ENCODE assay signal across 17 cellular contexts in genomic region chr4:182427530-182427929, GRCh38.
DNase-seq lines count a peak whose midpoint lies in the region; ATAC-seq, FAIRE-seq and TF ChIP-seq lines count a peak whose summit lies in the region.
"Had no signal": no experiment of that assay in that cellular context is flagged by ENCODE, and none has a peak within 500 bp of the region (broad histone marks: within the 10 kb centered on the region; RNA-seq: fewer than 3 reads in every experiment).

No MANE protein-coding gene starts in this region.

- TF ChIP-seq CTCF in IMR-90 (conservative IDR thresholded peaks at IDR 0.05; ENCODE audit: low read depth, low read length) (no peak), brain (conservative IDR thresholded peaks at IDR 0.05) (no peak), fibroblast of pulmonary artery (IDR thresholded peaks at IDR 0.05; ENCODE audit: low read length, missing control alignments) (no peak), breast epithelium (IDR thresholded peaks at IDR 0.05) (no peak)

- TF ChIP-seq POLR2A in IMR-90 (IDR thresholded peaks at IDR 0.05; ENCODE audit: low read depth, low read length): no peak
- TF ChIP-seq POLR2A in breast epithelium (IDR thresholded peaks at IDR 0.05): no peak

- no TSS peak for BruUV-seq in IMR-90 (replicated peaks; lab: Mats Ljungman, UMichigan)

- H2BK15ac ChIP-seq in IMR-90 (ENCODE audit: low read depth, low read length): no peak overlapping the region

- H4K5ac ChIP-seq in IMR-90 (ENCODE audit: low read depth, low read length): no peak overlapping the region

- no peaks in the 10 kb centered on the region for H3K36me3 Mint-ChIP-seq in brain

- H3K9me1 ChIP-seq in IMR-90 (ENCODE audit: insufficient read depth, low read length): no peaks in the 10 kb centered on the region

- no peak overlapping the region for H3K56ac ChIP-seq in IMR-90 (ENCODE audit: extremely low read depth, insufficient read depth, low read length)

- POLR2A ChIA-PET in IMR-90 (lab: Charles Lee; ENCODE audit: unreplicated experiment): no interaction called here

- H2BK20ac ChIP-seq in IMR-90 (ENCODE audit: low read depth, low read length): no peak overlapping the region; the same call in 1 of the 2 replicates

- peaks cover 2% of the 10 kb centered on the region; the same call in 1 of the 2 replicates for H3K4me1 ChIP-seq in IMR-90 (ENCODE audit: control insufficient read depth, insufficient read depth, low read length)
- no peaks in the 10 kb centered on the region for H3K4me1 ChIP-seq in breast epithelium
- H3K4me1 ChIP-seq: BLaER1 treated with 17β-estradiol and CSF1 and Interleukin-3, amounts not matched to agents 10 nM and 100 nM; HAP-1 had no signal

- no peak overlapping the region for H2BK120ac ChIP-seq in IMR-90 (ENCODE audit: low read depth, low read length)

- peaks cover 22% of the 10 kb centered on the region for H3K4me1 Mint-ChIP-seq in brain

- H3K27ac Mint-ChIP-seq in brain: peak overlapping the region in 3 of 5 experiments; percentile 55 to 72 (median 59)

- no peak overlapping the region for H2BK5ac ChIP-seq in IMR-90 (ENCODE audit: low read depth, low read length, poor library complexity, severe bottlenecking)

- CTCF ChIA-PET in IMR-90 (lab: Yijun Ruan, JAX): no interaction called here

- in situ Hi-C loops in IMR-90 (cut with MboI; ENCODE audit: low sequenced_read_pairs): no loop called here

- H3K79me1 ChIP-seq in IMR-90 (ENCODE audit: low read depth in 1 of 2, low read length in 2 of 2): no peaks in the 10 kb centered on the region

- H2AK9ac ChIP-seq in IMR-90 (replicated peaks; ENCODE audit: low read depth, low read length, poor library complexity): no peak overlapping the region

- no peak for FAIRE-seq in GM19239 (lab: Jason Lieb, UNC)

- intact Hi-C loops in IMR-90 (cut with micrococcal nuclease) (no loop called here), breast epithelium (cut with DNase I; ENCODE audit: low total_unique reads) (no loop called here)

- H4K8ac ChIP-seq in IMR-90 (ENCODE audit: low read depth in 2 of 2, low read length in 2 of 2): no peak overlapping the region

- peak overlapping the region; percentile 37; the same call in 1 of the 2 replicates for H3K4me2 ChIP-seq in IMR-90 (ENCODE audit: low read depth, low read length)
- H3K4me2 ChIP-seq: BLaER1 treated with 17β-estradiol and CSF1 and Interleukin-3, amounts not matched to agents 10 nM and 100 nM; PC-9 had no signal

- ATAC-seq in IMR-90 (ENCODE audit: low read depth): peak; percentile 53
- ATAC-seq: Right ventricle myocardium inferior had no signal

- H2AFZ ChIP-seq in IMR-90 (replicated peaks; ENCODE audit: low read length, poor library complexity): no peak overlapping the region
- H2AFZ ChIP-seq: PC-9 had no signal

- H3K9me3 Mint-ChIP-seq in brain: no peaks in the 10 kb centered on the region

- no peak overlapping the region for H3K4me3 ChIP-seq in IMR-90 (ENCODE audit: insufficient read depth, low read depth, low read length)
- H3K4me3 ChIP-seq in fibroblast of pulmonary artery (replicated peaks; ENCODE audit: low read depth, low read length): no peak overlapping the region
- no peak overlapping the region for H3K4me3 ChIP-seq in skeletal muscle cell (ENCODE audit: low read depth, low read length)
- no peak overlapping the region for H3K4me3 ChIP-seq in breast epithelium
- H3K4me3 ChIP-seq: BLaER1 treated with 17β-estradiol and CSF1 and Interleukin-3, amounts not matched to agents 10 nM and 100 nM; HAP-1; PC-9; SK-N-MC had no signal

- no peak overlapping the region for H3K18ac ChIP-seq in IMR-90 (ENCODE audit: low read depth, low read length)

- H2AK5ac ChIP-seq in IMR-90 (ENCODE audit: low read depth, low read length): no peak overlapping the region

- H3K9ac ChIP-seq in IMR-90 (ENCODE audit: low read depth, low read length): no peak overlapping the region
- H3K9ac ChIP-seq: BLaER1 treated with 17β-estradiol and CSF1 and Interleukin-3, amounts not matched to agents 10 nM and 100 nM had no signal

- no peak overlapping the region for H4K91ac ChIP-seq in IMR-90 (ENCODE audit: insufficient read depth, low read depth, low read length)

- no peak overlapping the region for H3K4me3 Mint-ChIP-seq in brain

- dilution Hi-C loops in IMR-90 (cut with HindIII; ENCODE audit: low sequenced_read_pairs, unreplicated experiment): no loop called here

- peaks cover 3% of the 10 kb centered on the region for H3K27me3 Mint-ChIP-seq in brain

- H3K36me3 ChIP-seq in IMR-90 (ENCODE audit: control insufficient read depth, insufficient read depth, low read length) (no peaks in the 10 kb centered on the region), breast epithelium (no peaks in the 10 kb centered on the region)
- H3K36me3 ChIP-seq: BLaER1 treated with 17β-estradiol and CSF1 and Interleukin-3, amounts not matched to agents 10 nM and 100 nM; HAP-1 had no signal

- H3K27ac ChIP-seq in IMR-90 (ENCODE audit: insufficient read depth, low read length) (no peak overlapping the region), breast epithelium (no peak overlapping the region)
- H3K27ac ChIP-seq: BLaER1 treated with 17β-estradiol and CSF1 and Interleukin-3, amounts not matched to agents 10 nM and 100 nM; PC-9; SK-N-MC had no signal

- H4K20me1 ChIP-seq in IMR-90 (ENCODE audit: insufficient read depth, low read length): no peaks in the 10 kb centered on the region
- H4K20me1 ChIP-seq: BLaER1 treated with 17β-estradiol and CSF1 and Interleukin-3, amounts not matched to agents 10 nM and 100 nM had no signal

- H3K27me3 ChIP-seq in IMR-90 (ENCODE audit: control insufficient read depth, insufficient read depth, low read length) (no peaks in the 10 kb centered on the region), breast epithelium (no peaks in the 10 kb centered on the region)
- H3K27me3 ChIP-seq: BLaER1 treated with 17β-estradiol and CSF1 and Interleukin-3, amounts not matched to agents 10 nM and 100 nM had no signal

- no peak overlapping the region for H3K23ac ChIP-seq in IMR-90 (ENCODE audit: low read depth, low read length)

- DNase-seq in IMR-90 (peak; percentile 79), fibroblast of pulmonary artery (ENCODE audit: low read depth) (peak; percentile 28), skeletal muscle cell (ENCODE audit: low read depth) (peak; percentile 74), NCI-H2107 treated with DMSO at 0.1 percent for 48 hours (lab: John Stamatoyannopoulos, UW; ENCODE audit: unreplicated experiment) (no peak), GM19239 (ENCODE audit: insufficient read length, low spot score) (no peak), NCI-H1105 (lab: John Stamatoyannopoulos, UW) (no peak), breast epithelium (ENCODE audit: low spot score in 2 of 2) (no peak)
- DNase-seq: NCI-H1048, NCI-H187, NCI-H2171 treated with DMSO at 0.1 percent for 48 hours, NCI-H774, PC-9 had no signal

- H3K4ac ChIP-seq in IMR-90 (ENCODE audit: low read depth, low read length): no peak overlapping the region

- H3K9me3 ChIP-seq in IMR-90 (ENCODE audit: control insufficient read depth, insufficient read depth, low read length) (no peaks in the 10 kb centered on the region), breast epithelium (no peaks in the 10 kb centered on the region)
- H3K9me3 ChIP-seq: BLaER1 treated with 17β-estradiol and CSF1 and Interleukin-3, amounts not matched to agents 10 nM and 100 nM; HAP-1 had no signal

- WGBS in IMR-90 (ENCODE audit: extremely low coverage in 2 of 2, insufficient read length in 1 of 2), 2 experiments: no CpG with 5 or more reads among the region's 2 CpGs

- no peak overlapping the region for H3K14ac ChIP-seq in IMR-90 (replicated peaks; ENCODE audit: low read depth, low read length)

- TF ChIP-seq RAD21 in IMR-90 (IDR thresholded peaks at IDR 0.05; ENCODE audit: low read length): no peak

TF ChIP-seq in IMR-90, 13 proteins besides CTCF, POLR2A, EP300 and RAD21:
- TF ChIP-seq, protein P1, sequence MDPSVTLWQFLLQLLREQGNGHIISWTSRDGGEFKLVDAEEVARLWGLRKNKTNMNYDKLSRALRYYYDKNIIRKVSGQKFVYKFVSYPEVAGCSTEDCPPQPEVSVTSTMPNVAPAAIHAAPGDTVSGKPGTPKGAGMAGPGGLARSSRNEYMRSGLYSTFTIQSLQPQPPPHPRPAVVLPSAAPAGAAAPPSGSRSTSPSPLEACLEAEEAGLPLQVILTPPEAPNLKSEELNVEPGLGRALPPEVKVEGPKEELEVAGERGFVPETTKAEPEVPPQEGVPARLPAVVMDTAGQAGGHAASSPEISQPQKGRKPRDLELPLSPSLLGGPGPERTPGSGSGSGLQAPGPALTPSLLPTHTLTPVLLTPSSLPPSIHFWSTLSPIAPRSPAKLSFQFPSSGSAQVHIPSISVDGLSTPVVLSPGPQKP (IDR thresholded peaks at IDR 0.05; ENCODE audit: borderline replicate concordance, low read depth, low read length): no peak
- no peak for TF ChIP-seq SMC3 (IDR thresholded peaks at IDR 0.05; ENCODE audit: low read depth, low read length)
- TF ChIP-seq CEBPB (IDR thresholded peaks at IDR 0.05; ENCODE audit: low read depth, low read length): peak; percentile 11; the same call in 1 of the 2 replicates
- TF ChIP-seq RCOR1 (IDR thresholded peaks at IDR 0.05; ENCODE audit: insufficient replicate concordance, low read length): no peak
- TF ChIP-seq FOS (IDR thresholded peaks at IDR 0.05; ENCODE audit: low read depth, low read length): peak; percentile 23; the same call in 1 of the 2 replicates

Comparison
In these comparisons a context has a peak if more than half of its experiments do, and no peak if none do; other contexts are left out.
1. DNase-seq: peak in IMR-90 (single experiment), fibroblast of pulmonary artery (single experiment) and skeletal muscle cell (single experiment); none in NCI-H2107 treated with DMSO at 0.1 percent for 48 hours (single experiment), GM19239 (single experiment), NCI-H1105 (single experiment) and breast epithelium (0 of 2).